ENCODE assay signal across 8 cellular contexts in the genomic region with DNA sequence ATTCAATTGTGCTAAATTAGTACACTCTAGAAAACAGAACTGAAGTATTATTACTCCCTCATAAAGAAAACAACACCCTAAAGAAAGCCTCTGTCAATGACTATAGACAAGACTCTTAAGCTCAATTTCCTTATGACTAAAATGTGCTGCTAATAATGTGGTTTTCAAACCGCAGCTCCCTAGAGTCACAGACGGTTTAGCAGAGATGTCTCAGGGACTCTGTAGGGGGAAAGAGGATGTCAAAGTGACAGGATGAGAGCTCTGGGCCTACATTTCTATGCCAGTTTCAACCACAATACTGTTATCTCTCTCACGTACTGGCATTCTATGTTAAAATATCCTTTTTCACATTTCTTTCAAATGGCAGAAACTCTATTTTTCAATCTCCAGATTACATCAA. TPM values are rescaled to one million over a fixed set of nuclear protein-coding genes. Genes with fewer than 3 reads are reported as not detected.
DNase-seq lines count a peak whose midpoint lies in the region; ATAC-seq and TF ChIP-seq lines count a peak whose summit lies in the region.

No MANE protein-coding gene starts in this region.

- H3K4me1 ChIP-seq in trophoblast cell (ENCODE audit: control insufficient read depth in 1 of 2, insufficient read depth in 2 of 2, low read length in 2 of 2): no peaks in the 10 kb centered on the region

- H3K27me3 Mint-ChIP-seq in activated naive CD4-positive, alpha-beta T cell treated with anti-CD3 and anti-CD28 coated beads, Interleukin-2, amount 50 U/mL, for 24 hours: no peaks in the 10 kb centered on the region

- no peak overlapping the region for H2AK5ac ChIP-seq in trophoblast cell (ENCODE audit: low read length)

- no peak overlapping the region for H4K8ac ChIP-seq in trophoblast cell (ENCODE audit: low read depth, low read length)

- H2BK5ac ChIP-seq in trophoblast cell (ENCODE audit: low read depth, low read length, poor library complexity): no peak overlapping the region

- no peak overlapping the region for H3K27ac ChIP-seq in trophoblast cell (ENCODE audit: low read depth, low read length)

- H3K23ac ChIP-seq in trophoblast cell (ENCODE audit: low read length): no peak overlapping the region

- no peak overlapping the region for H2BK12ac ChIP-seq in trophoblast cell (ENCODE audit: low read length)

- H3K79me2 ChIP-seq in trophoblast cell (ENCODE audit: control insufficient read depth, insufficient read depth, low read length, poor library complexity): no peaks in the 10 kb centered on the region

- H2AFZ ChIP-seq in trophoblast cell (ENCODE audit: insufficient read depth, low read length, poor library complexity): no peak overlapping the region

- no peak overlapping the region for H2BK120ac ChIP-seq in trophoblast cell (ENCODE audit: insufficient read depth, low read length, poor library complexity)

- no peak for TF ChIP-seq CTCF in GM10266 (IDR thresholded peaks at IDR 0.05; ENCODE audit: control insufficient read depth, insufficient read depth, low read depth, missing control alignments)

- DNase-seq in GM10266 (ENCODE audit: extremely low spot score) (peak; percentile 66), superior temporal gyrus (ENCODE audit: extremely low spot score) (no peak), NCI-H1694 treated with DMSO at 0.1 percent for 48 hours (lab: John Stamatoyannopoulos, UW) (no peak), trophoblast cell (no peak), NCI-H1930 (lab: John Stamatoyannopoulos, UW) (no peak)

- peaks cover 4 to 12% of the 10 kb centered on the region in 2 experiments for H3K36me3 ChIP-seq in trophoblast cell (ENCODE audit: control insufficient read depth in 1 of 2, insufficient read depth in 2 of 2, low read length in 2 of 2)

- H4K91ac ChIP-seq in trophoblast cell (ENCODE audit: low read depth, low read length): no peak overlapping the region

- H3K4me3 ChIP-seq in trophoblast cell (ENCODE audit: low read depth, low read length): no peak overlapping the region

- H3K4me1 Mint-ChIP-seq in activated naive CD4-positive, alpha-beta T cell treated with anti-CD3 and anti-CD28 coated beads, Interleukin-2, amount 50 U/mL, for 24 hours: peaks cover 46% of the 10 kb centered on the region

- WGBS in trophoblast cell (ENCODE audit: extremely low coverage, insufficient coverage, insufficient read length): no CpG with 5 or more reads among the region's 3 CpGs

- H3K27me3 ChIP-seq in trophoblast cell (ENCODE audit: insufficient read depth, low read length): no peaks in the 10 kb centered on the region

- no peaks in the 10 kb centered on the region for H3K9me3 Mint-ChIP-seq in activated naive CD4-positive, alpha-beta T cell treated with anti-CD3 and anti-CD28 coated beads, Interleukin-2, amount 50 U/mL, for 24 hours

- no peak overlapping the region for H3K4me2 ChIP-seq in trophoblast cell (ENCODE audit: low read length)

- H3K27ac Mint-ChIP-seq in activated naive CD4-positive, alpha-beta T cell treated with anti-CD3 and anti-CD28 coated beads, Interleukin-2, amount 50 U/mL, for 24 hours: peak overlapping the region; percentile 91

- H3K79me1 ChIP-seq in trophoblast cell (ENCODE audit: low read length): no peaks in the 10 kb centered on the region

- no peak overlapping the region for H3K18ac ChIP-seq in trophoblast cell (ENCODE audit: low read length)

- H3K9ac ChIP-seq in trophoblast cell (ENCODE audit: low read length): no peak overlapping the region

- no peaks in the 10 kb centered on the region for H3K9me3 ChIP-seq in trophoblast cell (ENCODE audit: insufficient read depth, low read depth, low read length)

- peaks cover 11% of the 10 kb centered on the region for H3K36me3 Mint-ChIP-seq in activated naive CD4-positive, alpha-beta T cell treated with anti-CD3 and anti-CD28 coated beads, Interleukin-2, amount 50 U/mL, for 24 hours

- H3K4ac ChIP-seq in trophoblast cell (ENCODE audit: low read depth, low read length): no peak overlapping the region

- H4K12ac ChIP-seq in trophoblast cell (ENCODE audit: low read depth, low read length): no peak overlapping the region

- ATAC-seq in GM21390 (IDR thresholded peaks at IDR 0.05; ENCODE audit: unreplicated experiment): peak; percentile 100
- peak; percentile 100 for ATAC-seq in HG03571 (IDR thresholded peaks at IDR 0.05; ENCODE audit: unreplicated experiment)

- peak overlapping the region; percentile 15 for H3K4me3 Mint-ChIP-seq in activated naive CD4-positive, alpha-beta T cell treated with anti-CD3 and anti-CD28 coated beads, Interleukin-2, amount 50 U/mL, for 24 hours

- no peak overlapping the region for H3K14ac ChIP-seq in trophoblast cell (ENCODE audit: low read length)

RNA-seq across cellular contexts. Expression of a gene that starts 37.6 kb away (rescaled TPM):
- polyA plus RNA-seq in trophoblast cell (2013): 0.04 TPM in 2 replicates

RNA-seq across cellular contexts. Expression of a gene that starts 43.3 kb away (rescaled TPM):
- polyA plus RNA-seq in trophoblast cell (2013): 89.5 and 93.3 TPM in 2 replicates

RNA-seq across cellular contexts. Expression of a gene that starts 44.2 kb away (rescaled TPM):
- 2.3 and 3.1 TPM in 2 replicates for polyA plus RNA-seq in trophoblast cell (2013)
